Comparison of ENCODE assay signal across 8 cellular contexts in the genomic region with DNA sequence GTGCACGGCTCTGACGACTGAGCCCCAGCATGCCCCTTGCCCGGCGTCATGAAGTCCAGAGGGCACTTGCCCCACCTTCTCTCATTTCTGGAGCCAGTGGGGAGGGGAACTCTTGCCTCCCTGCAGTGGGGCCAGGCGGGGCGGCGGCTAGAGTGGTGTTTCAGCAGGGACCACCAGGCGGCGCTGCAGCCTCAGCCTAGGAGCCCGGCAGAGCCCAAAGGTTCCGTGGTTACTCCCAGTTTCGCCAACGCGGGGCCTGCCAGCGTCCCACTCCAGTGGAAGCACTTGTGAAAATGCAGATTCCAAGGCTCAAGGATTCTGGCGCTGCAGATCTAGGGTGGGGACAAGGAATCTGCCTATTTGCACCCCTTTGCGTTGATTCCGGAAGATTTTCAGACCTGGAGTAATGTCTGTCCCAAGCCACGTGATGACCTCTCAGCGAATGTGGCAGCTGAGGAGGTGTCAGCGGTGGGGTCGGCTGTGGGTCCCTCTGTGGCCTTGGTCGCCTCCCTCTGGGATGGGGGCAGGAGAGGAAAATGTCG. TPM values are rescaled to one million over a fixed set of nuclear protein-coding genes. Genes with fewer than 3 reads are reported as not detected.
A peak's percentile ranks its signal among the peaks of the same experiment; 100 is the strongest.
DNase-seq lines count a peak whose midpoint lies in the region; ATAC-seq and TF ChIP-seq lines count a peak whose summit lies in the region.

No MANE protein-coding gene starts in this region.

- H3F3A ChIP-seq in Loucy (ENCODE audit: low read depth), result no peaks in the 10 kb centered on the region

- no peak overlapping the region for H3K4me2 ChIP-seq in Loucy (ENCODE audit: low read depth, low read length, poor library complexity, severe bottlenecking)

- peak; percentile 83 for TF ChIP-seq CTCF in Loucy (conservative IDR thresholded peaks at IDR 0.05; ENCODE audit: low read length)
- peak; percentile 90 to 96 (median 94) for TF ChIP-seq CTCF in prostate gland (IDR thresholded peaks at IDR 0.05)

- H3K4me1 ChIP-seq in Loucy (ENCODE audit: insufficient read depth, low read length, poor library complexity, severe bottlenecking) (peaks cover 9% of the 10 kb centered on the region), prostate gland (replicated peaks) (no peaks in the 10 kb centered on the region)

- no peak overlapping the region for H2AFZ ChIP-seq in Loucy (ENCODE audit: low read length)

- peaks cover 6% of the 10 kb centered on the region; the same call in 1 of the 2 replicates for H3K79me2 ChIP-seq in Loucy (ENCODE audit: insufficient read depth, low read length)

- H3K9me3 ChIP-seq in Loucy (ENCODE audit: insufficient read depth, low read depth, low read length) (no peaks in the 10 kb centered on the region), prostate gland (no peaks in the 10 kb centered on the region)

- no peaks in the 10 kb centered on the region for H3K9me2 ChIP-seq in Loucy (replicated peaks; ENCODE audit: low read depth, low read length)

- H3K4me3 ChIP-seq in Loucy (ENCODE audit: low read length, poor library complexity, severe bottlenecking), result no peak overlapping the region
- no peak overlapping the region for H3K4me3 ChIP-seq in prostate gland

- H3K27me3 ChIP-seq in Loucy (ENCODE audit: insufficient read depth, low read length, poor library complexity, severe bottlenecking) (no peaks in the 10 kb centered on the region), prostate gland (replicated peaks; ENCODE audit: insufficient read depth) (no peaks in the 10 kb centered on the region)

- H4K20me1 ChIP-seq in Loucy (ENCODE audit: insufficient read depth, low read length, poor library complexity, severe bottlenecking), result no peaks in the 10 kb centered on the region

- H3K27ac ChIP-seq in prostate gland, result no peak overlapping the region

- H3K36me3 ChIP-seq in Loucy (ENCODE audit: insufficient read depth, low read length) (peaks cover 72% of the 10 kb centered on the region; the same call in 1 of the 2 replicates), prostate gland (no peaks in the 10 kb centered on the region)

- DNase-seq in NCI-H2081 (lab: John Stamatoyannopoulos, UW), result peak; percentile 64 to 74
- DNase-seq in NCI-H2081 treated with DMSO at 0.1 percent for 48 hours (lab: John Stamatoyannopoulos, UW), result no peak
- peak; percentile 53 for DNase-seq in SKM-1 treated with dmso at 0.1 percent for 144 hours (lab: John Stamatoyannopoulos, UW; ENCODE audit: unreplicated experiment)
- peak in 49 of 56 donors; percentile 31 to 86 (median 67) for DNase-seq in amygdala (lab: John Stamatoyannopoulos, UW)
- peak; percentile 87 for DNase-seq in left ventricle myocardium superior
- peak; percentile 55 for DNase-seq in prostate gland (ENCODE audit: low spot score)

- intact Hi-C loops in left ventricle myocardium superior (cut with micrococcal nuclease), result loop anchor here (5.0 kb wide), 1 partner anchor 291 kb away; no protein-coding TSS in a partner anchor
- intact Hi-C loops in prostate gland (cut with DNase I), result loop anchor here (1.0 to 5.0 kb wide), 3 partner anchors 106 to 486 kb away; a partner anchor contains a TSS

- WGBS in prostate gland, result 27% methylated on average over 24 of the region's 24 CpGs

- ATAC-seq in left ventricle myocardium superior (peak; percentile 75), GM18907 (IDR thresholded peaks at IDR 0.05; ENCODE audit: unreplicated experiment) (no peak)

- no peak overlapping the region for H3K9ac ChIP-seq in Loucy (ENCODE audit: low read depth, low read length, poor library complexity, severe bottlenecking)

- no peak for TF ChIP-seq POLR2A in prostate gland (IDR thresholded peaks at IDR 0.05)

RNA-seq across cellular contexts. Expression of a gene that starts 55.7 kb away (rescaled TPM):
- total RNA-seq in left ventricle myocardium superior, result 58.0 TPM
- 10 to 100 TPM; 35.1 to 54.6 TPM for total RNA-seq in prostate gland
